8 cellular contexts compared by ENCODE assay signal in the genomic region with DNA sequence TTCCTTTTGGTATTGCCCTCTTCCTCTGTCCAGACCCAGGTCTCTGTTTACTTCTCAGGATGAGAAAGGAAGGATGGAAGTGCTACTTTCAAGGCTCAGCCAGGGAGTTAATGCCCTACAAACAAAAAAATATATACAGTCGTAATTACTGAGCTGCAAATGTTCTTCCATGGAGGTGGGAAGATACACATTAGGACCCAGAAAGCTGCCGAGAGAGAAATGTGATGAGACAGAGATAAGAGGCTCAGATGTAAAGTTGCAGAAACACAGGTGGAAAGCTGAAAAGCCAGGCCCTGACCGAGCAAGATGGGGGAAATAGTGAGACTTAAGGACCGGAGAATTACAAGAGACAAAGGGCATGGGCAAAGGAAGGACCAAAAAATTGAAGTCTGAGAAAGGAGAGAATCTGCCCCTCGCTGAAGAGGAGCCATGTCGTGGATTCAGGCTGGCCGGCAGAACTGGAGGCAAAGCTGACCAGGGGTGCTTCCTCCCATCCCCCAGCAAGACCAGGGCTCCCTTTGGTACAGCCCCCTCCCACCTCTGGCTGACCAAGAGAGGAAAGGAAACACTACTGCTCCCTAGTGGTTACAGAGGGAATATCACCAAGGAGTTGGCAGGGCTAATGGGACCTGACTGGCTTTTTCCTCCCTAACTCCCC. TPM values are rescaled to one million over a fixed set of nuclear protein-coding genes. Genes with fewer than 3 reads are reported as not detected.
DNase-seq lines count a peak whose midpoint lies in the region; ATAC-seq and TF ChIP-seq lines count a peak whose summit lies in the region.

No MANE protein-coding gene starts in this region.

- no peak overlapping the region for H3K27ac ChIP-seq in OCI-LY3 (ENCODE audit: low read length)
- peak overlapping the region; percentile 1 for H3K27ac ChIP-seq in layer of hippocampus (ENCODE audit: low read depth, low read length)
- no peak overlapping the region for H3K27ac ChIP-seq in transverse colon

- peak overlapping the region; percentile 26 for H3K4me2 ChIP-seq in OCI-LY3 (ENCODE audit: low read length)

- peak; percentile 69 for TF ChIP-seq CTCF in OCI-LY3 (IDR thresholded peaks at IDR 0.05; ENCODE audit: low read depth, low read length)
- TF ChIP-seq CTCF in transverse colon (IDR thresholded peaks at IDR 0.05), result peak; percentile 63 to 77 (median 70)
- no peak for TF ChIP-seq CTCF in lower leg skin (IDR thresholded peaks at IDR 0.05)

- H3K4me1 ChIP-seq in OCI-LY3 (ENCODE audit: low read length), result 0 out of 2 replicates have a peak, but pooled peaks cover 4% of the 10 kb centered on the region
- peaks cover 0 to 10% (median 0%) of the 10 kb centered on the region in 4 donors for H3K4me1 ChIP-seq in transverse colon

- H3K9ac ChIP-seq in OCI-LY3 (ENCODE audit: low read length), result no peak overlapping the region

- no peaks in the 10 kb centered on the region for H3K9me3 Mint-ChIP-seq in central memory CD8-positive, alpha-beta T cell

- H3K36me3 Mint-ChIP-seq in central memory CD8-positive, alpha-beta T cell (ENCODE audit: insufficient read depth), result no peaks in the 10 kb centered on the region

- ATAC-seq in HG03066 (IDR thresholded peaks at IDR 0.05; ENCODE audit: low read depth, unreplicated experiment), result peak; percentile 75
- no peak for ATAC-seq in central memory CD8-positive, alpha-beta T cell (replicated peaks; ENCODE audit: extremely low read depth, poor library complexity, severe bottlenecking)

- in situ Hi-C loops in transverse colon (cut with MboI; ENCODE audit: low pct_ligation_motif_present in 1 of 4, low pct_unique_long_range_greater_than_20kb in 1 of 4, low sequenced_read_pairs in 3 of 4), result no loop called here

- DNase-seq in SIG-M5 treated with dmso at 0.1 percent for 504 hours (lab: John Stamatoyannopoulos, UW; ENCODE audit: unreplicated experiment), result peak; percentile 18
- DNase-seq in SIG-M5 (lab: John Stamatoyannopoulos, UW), result no peak
- DNase-seq in central memory CD8-positive, alpha-beta T cell (ENCODE audit: low spot score in 2 of 2), result no peak
- DNase-seq in transverse colon, result no peak
- DNase-seq in lower leg skin (ENCODE audit: low spot score in 2 of 2), result no peak

- H3K9me3 ChIP-seq in OCI-LY3 (ENCODE audit: insufficient read depth, low read length) (no peaks in the 10 kb centered on the region), transverse colon (no peaks in the 10 kb centered on the region)

- intact Hi-C loops in transverse colon (cut with DNase I; ENCODE audit: low total_unique reads), result no loop called here
- intact Hi-C loops in lower leg skin (cut with DNase I; ENCODE audit: low total_unique reads), result no loop called here

- H4K20me1 ChIP-seq in OCI-LY3 (ENCODE audit: insufficient read depth, low read length), result no peaks in the 10 kb centered on the region

- peak overlapping the region; percentile 16 for H3K27ac Mint-ChIP-seq in central memory CD8-positive, alpha-beta T cell (ENCODE audit: low read depth)

- WGBS in transverse colon (ENCODE audit: low coverage in 1 of 2), 2 donors, result 35 to 44% methylated on average over 2 to 7 of the region's 7 CpGs
- WGBS in lower leg skin, 2 donors, result 14 to 30% methylated on average over 7 of the region's 7 CpGs

- no peaks in the 10 kb centered on the region for H3K79me2 ChIP-seq in OCI-LY3 (ENCODE audit: low read length)

- no peak overlapping the region for H3K4me3 ChIP-seq in OCI-LY3 (ENCODE audit: low read length)
- H3K4me3 ChIP-seq in transverse colon, result no peak overlapping the region
- no peak overlapping the region for H3K4me3 ChIP-seq in lower leg skin (ENCODE audit: low read depth, poor library complexity, severe bottlenecking)

- no peak for TF ChIP-seq POLR2A in transverse colon (IDR thresholded peaks at IDR 0.05)
- no peak for TF ChIP-seq POLR2A in lower leg skin (IDR thresholded peaks at IDR 0.05)

- H3K27me3 ChIP-seq in OCI-LY3 (ENCODE audit: low read depth, low read length) (no peaks in the 10 kb centered on the region), layer of hippocampus (ENCODE audit: control insufficient read depth, insufficient read depth, low read length) (no peaks in the 10 kb centered on the region), transverse colon (no peaks in the 10 kb centered on the region)

- H2AFZ ChIP-seq in OCI-LY3 (ENCODE audit: low read depth, low read length), result no peak overlapping the region

- no peak for TF ChIP-seq EP300 in transverse colon (IDR thresholded peaks at IDR 0.05; ENCODE audit: low read depth)

- no peak overlapping the region for H3K4me3 Mint-ChIP-seq in central memory CD8-positive, alpha-beta T cell

- H3K27me3 Mint-ChIP-seq in central memory CD8-positive, alpha-beta T cell, result no peaks in the 10 kb centered on the region

- H3K4me1 Mint-ChIP-seq in central memory CD8-positive, alpha-beta T cell, result no peaks in the 10 kb centered on the region

- no peaks in the 10 kb centered on the region for H3K36me3 ChIP-seq in OCI-LY3 (replicated peaks; ENCODE audit: low read depth, low read length)
- no peaks in the 10 kb centered on the region for H3K36me3 ChIP-seq in transverse colon

RNA-seq across cellular contexts. Expression of gene ZFHX2, which starts 12.2 kb away (rescaled TPM):
- total RNA-seq in transverse colon (1 to 10 TPM in 1 of 4 donors, under 1 TPM in 3; 0.20 to 1.1 (median 0.68) TPM), lower leg skin (under 1 TPM; 0.19 to 0.49 (median 0.27) TPM)

RNA-seq across cellular contexts. Expression of gene THTPA, which starts 16.7 kb away (rescaled TPM):
- total RNA-seq in transverse colon, result 10 to 100 TPM in 3 of 4 donors, 1 to 10 TPM in 1; 6.8 to 34.0 (median 26.0) TPM
- 10 to 100 TPM in 3 of 4 donors, 1 to 10 TPM in 1; 2.8 to 10.9 (median 10.7) TPM for total RNA-seq in lower leg skin

RNA-seq across cellular contexts. Expression of gene AP1G2, which starts 28.3 kb away (rescaled TPM):
- total RNA-seq in transverse colon (100 to 1,000 TPM; 163 to 508 (median 237) TPM), lower leg skin (100 to 1,000 TPM; 113 to 206 (median 141) TPM)

RNA-seq across cellular contexts. Expression of gene JPH4, which starts 39.3 kb away (rescaled TPM):
- total RNA-seq in transverse colon (under 1 TPM in 2 of 4 donors, not detected in 2; 0.27 to 0.48 TPM), lower leg skin (1 to 10 TPM in 3 of 4 donors, under 1 TPM in 1; 0.34 to 3.6 (median 1.4) TPM)

Comparison
In these comparisons a context has a peak if more than half of its experiments do, and no peak if none do; other contexts are left out.
1. CTCF ChIP-seq: peak in OCI-LY3 (single experiment) and transverse colon (5 of 5); none in lower leg skin (0 of 3).